In the genomic region with DNA sequence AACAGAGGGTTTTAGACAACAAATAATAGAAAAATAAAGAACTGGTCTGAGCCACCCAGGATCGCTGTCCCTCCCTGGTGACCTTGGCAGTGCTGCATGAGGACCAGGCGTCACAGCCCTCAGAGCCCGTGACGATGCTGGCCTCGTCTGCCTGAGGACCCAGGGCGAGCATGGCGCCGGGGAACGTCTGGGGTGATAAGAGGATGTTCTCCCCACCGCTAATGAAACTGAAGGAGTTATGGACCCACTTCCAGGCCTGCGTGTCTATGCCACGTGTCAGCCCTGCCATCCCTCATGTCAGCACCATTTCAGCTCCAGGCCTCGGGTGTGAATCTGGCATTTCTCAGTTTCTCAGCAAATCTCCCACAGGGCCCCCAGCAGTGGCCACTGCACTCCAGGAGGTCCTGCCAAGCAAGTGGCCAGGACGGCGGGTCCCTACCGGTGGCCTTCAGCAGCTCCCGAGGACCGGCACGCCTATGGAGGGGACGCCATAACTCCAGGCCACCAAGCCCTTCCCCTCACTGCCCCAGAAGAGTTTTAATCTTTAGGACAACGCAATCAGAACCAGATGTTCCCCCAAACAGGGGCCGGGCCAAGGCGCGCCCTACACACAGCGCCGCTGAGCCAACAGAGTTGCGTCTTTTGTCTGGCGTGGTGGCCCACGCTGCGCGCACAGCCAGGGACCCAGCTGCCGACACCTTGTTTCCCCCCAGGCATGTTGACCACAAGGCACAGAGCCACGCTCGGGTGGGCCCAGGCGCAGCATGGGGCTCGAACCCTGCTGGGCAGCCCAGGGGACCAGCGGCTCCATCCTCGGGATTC, we compare ENCODE assay signal across 19 cellular contexts.
A peak's percentile ranks its signal among the peaks of the same experiment; 100 is the strongest.
DNase-seq lines count a peak whose midpoint lies in the region; ATAC-seq and TF ChIP-seq lines count a peak whose summit lies in the region.
"Had no signal": no experiment of that assay in that cellular context is flagged by ENCODE, and none has a peak within 500 bp of the region (broad histone marks: within the 10 kb centered on the region; RNA-seq: fewer than 3 reads in every experiment).

No MANE protein-coding gene starts in this region.

- H2BK120ac ChIP-seq in mesenchymal stem cell (ENCODE audit: low read depth, low read length): no peak overlapping the region

- intact Hi-C loops in heart left ventricle (cut with DNase I) (loop anchor here in 1 of 10 donors (10.0 kb wide), 1 partner anchor 387 kb away; no protein-coding TSS in a partner anchor), psoas muscle (cut with DNase I) (no loop called here)

- no peak overlapping the region for H2AFZ ChIP-seq in mesenchymal stem cell (ENCODE audit: low read depth, low read length)

- H3K4me2 ChIP-seq in mesenchymal stem cell (ENCODE audit: low read length, poor library complexity, severe bottlenecking): no peak overlapping the region
- H3K4me2 ChIP-seq: BLaER1 had no signal

- H3K36me3 ChIP-seq in heart left ventricle (no peaks in the 10 kb centered on the region), right atrium auricular region (no peaks in the 10 kb centered on the region), adipocyte (ENCODE audit: control insufficient read depth, insufficient read depth, low read length, severe bottlenecking) (no peaks in the 10 kb centered on the region), mesenchymal stem cell (ENCODE audit: control insufficient read depth in 1 of 2, insufficient read depth in 2 of 2, low read depth in 1 of 2, low read length in 2 of 2) (peaks cover 0 to 5% of the 10 kb centered on the region in 2 experiments), suprapubic skin (no peaks in the 10 kb centered on the region), psoas muscle (ENCODE audit: insufficient read depth in 1 of 2, low read depth in 1 of 2) (no peaks in the 10 kb centered on the region)
- H3K36me3 ChIP-seq: BLaER1 had no signal

- DNase-seq in heart left ventricle: peak in 3 of 5 donors; percentile 16 to 48 (median 17)
- DNase-seq in right atrium auricular region (ENCODE audit: low spot score): no peak
- no peak for DNase-seq in adipocyte (ENCODE audit: low read depth)
- no peak for DNase-seq in mesenchymal stem cell
- DNase-seq in suprapubic skin (ENCODE audit: low spot score in 2 of 2): peak in 1 of 2 donors; percentile 78
- DNase-seq in foreskin melanocyte: no peak
- DNase-seq in psoas muscle: no peak
- DNase-seq in HT-29 (ENCODE audit: low spot score): no peak
- DNase-seq: Calu3; CD8-positive, alpha-beta T cell; EL; GOT3; NCI-H1105; NCI-H187; NCI-H2107; NCI-H510A; NCI-H748 treated with DMSO at 0.1 percent for 48 hours; SHP77 treated with DMSO at 0.1 percent for 48 hours had no signal

- H3K9ac ChIP-seq in adipocyte (ENCODE audit: low read length) (peak overlapping the region; percentile 9), mesenchymal stem cell (ENCODE audit: low read length) (peak overlapping the region; percentile 51)
- H3K9ac ChIP-seq: BLaER1 had no signal

- no peak for TF ChIP-seq POLR2A in heart left ventricle (IDR thresholded peaks at IDR 0.05)
- no peak for TF ChIP-seq POLR2A in suprapubic skin (IDR thresholded peaks at IDR 0.05)

- TF ChIP-seq CTCF in heart left ventricle (IDR thresholded peaks at IDR 0.05) (no peak), right atrium auricular region (IDR thresholded peaks at IDR 0.05) (no peak), suprapubic skin (IDR thresholded peaks at IDR 0.05) (no peak), psoas muscle (IDR thresholded peaks at IDR 0.05) (no peak)

- H3K4me1 ChIP-seq in heart left ventricle (no peaks in the 10 kb centered on the region), right atrium auricular region (peaks cover 0 to 7% of the 10 kb centered on the region in 2 donors), adipocyte (ENCODE audit: control insufficient read depth, insufficient read depth, low read length) (peaks cover 19% of the 10 kb centered on the region), mesenchymal stem cell (ENCODE audit: control insufficient read depth, insufficient read depth, low read depth, low read length) (peaks cover 8% of the 10 kb centered on the region), suprapubic skin (peaks cover 13% of the 10 kb centered on the region), psoas muscle (no peaks in the 10 kb centered on the region)

- peaks cover 0 to 45% (median 4%) of the 10 kb centered on the region in 9 donors for H3K27me3 ChIP-seq in heart left ventricle
- H3K27me3 ChIP-seq in right atrium auricular region: no peaks in the 10 kb centered on the region
- no peaks in the 10 kb centered on the region for H3K27me3 ChIP-seq in adipocyte (replicated peaks; ENCODE audit: control insufficient read depth, insufficient read depth, low read length)
- peaks cover 0 to 25% of the 10 kb centered on the region in 2 experiments for H3K27me3 ChIP-seq in mesenchymal stem cell (ENCODE audit: control insufficient read depth in 1 of 2, insufficient read depth in 1 of 2, low read length in 2 of 2)
- peaks cover 16% of the 10 kb centered on the region for H3K27me3 ChIP-seq in suprapubic skin
- H3K27me3 ChIP-seq in psoas muscle (ENCODE audit: insufficient read depth in 3 of 3, low read length in 2 of 3): peaks cover 0 to 15% (median 0%) of the 10 kb centered on the region in 3 donors
- H3K27me3 ChIP-seq: BLaER1 had no signal

- 84 to 89% (median 85%) methylated on average over 26 to 38 of the region's 38 CpGs for WGBS in heart left ventricle, 4 donors
- WGBS in mesenchymal stem cell: 91% methylated on average over 38 of the region's 38 CpGs
- 73% methylated on average over 20 of the region's 38 CpGs for WGBS in suprapubic skin
- WGBS in psoas muscle, 3 donors: 91 to 92% (median 91%) methylated on average over 38 of the region's 38 CpGs

- H4K91ac ChIP-seq in mesenchymal stem cell (ENCODE audit: low read length): no peak overlapping the region

- H2BK12ac ChIP-seq in mesenchymal stem cell (ENCODE audit: low read length in 2 of 2): no peak overlapping the region

- H4K8ac ChIP-seq in mesenchymal stem cell (ENCODE audit: low read length): no peak overlapping the region

- H3K23ac ChIP-seq in mesenchymal stem cell (ENCODE audit: low read length in 2 of 2): no peak overlapping the region

- ATAC-seq in heart left ventricle (no peak), psoas muscle (no peak)
- ATAC-seq: CD8-positive, alpha-beta T cell had no signal

- H3K9me3 ChIP-seq in heart left ventricle (no peaks in the 10 kb centered on the region), right atrium auricular region (no peaks in the 10 kb centered on the region), adipocyte (ENCODE audit: control insufficient read depth, low read length) (no peaks in the 10 kb centered on the region), mesenchymal stem cell (ENCODE audit: control insufficient read depth, low read length) (no peaks in the 10 kb centered on the region), suprapubic skin (no peaks in the 10 kb centered on the region), psoas muscle (no peaks in the 10 kb centered on the region)
- H3K9me3 ChIP-seq: BLaER1 had no signal

- H3K4ac ChIP-seq in mesenchymal stem cell (ENCODE audit: low read depth in 1 of 2, low read length in 2 of 2): no peak overlapping the region

- H3K14ac ChIP-seq in mesenchymal stem cell (ENCODE audit: low read length in 2 of 2): no peak overlapping the region

- no peak overlapping the region for H2BK15ac ChIP-seq in mesenchymal stem cell (ENCODE audit: low read depth, poor library complexity, severe bottlenecking)

- H3K4me3 ChIP-seq in heart left ventricle: no peak overlapping the region
- H3K4me3 ChIP-seq in right atrium auricular region: no peak overlapping the region
- no peak overlapping the region for H3K4me3 ChIP-seq in adipocyte (ENCODE audit: low read length)
- peak overlapping the region in 1 of 2 experiments; percentile 53 for H3K4me3 ChIP-seq in mesenchymal stem cell (ENCODE audit: insufficient read depth in 1 of 2, low read depth in 1 of 2, low read length in 2 of 2)
- no peak overlapping the region for H3K4me3 ChIP-seq in suprapubic skin
- H3K4me3 ChIP-seq in psoas muscle: no peak overlapping the region
- H3K4me3 ChIP-seq: BLaER1 had no signal

- no peak for TF ChIP-seq EP300 in suprapubic skin (IDR thresholded peaks at IDR 0.05)

- H2AK5ac ChIP-seq in mesenchymal stem cell (ENCODE audit: low read length, severe bottlenecking): no peak overlapping the region

- H2BK5ac ChIP-seq in mesenchymal stem cell (ENCODE audit: low read depth, low read length, poor library complexity, severe bottlenecking): no peak overlapping the region

- no peak overlapping the region for H3K18ac ChIP-seq in mesenchymal stem cell (ENCODE audit: low read depth in 1 of 2, low read length in 2 of 2)

- H3K27ac ChIP-seq in heart left ventricle (no peak overlapping the region), right atrium auricular region (no peak overlapping the region), mesenchymal stem cell (ENCODE audit: low read length, poor library complexity, severe bottlenecking) (no peak overlapping the region), suprapubic skin (peak overlapping the region; percentile 50), psoas muscle (no peak overlapping the region)
- H3K27ac ChIP-seq: BLaER1 had no signal

- H3K79me1 ChIP-seq in mesenchymal stem cell (replicated peaks; ENCODE audit: low read length, poor library complexity, severe bottlenecking): no peaks in the 10 kb centered on the region

Comparison
In these comparisons a context has a peak if more than half of its experiments do, and no peak if none do; other contexts are left out.
1. DNase-seq: peak in heart left ventricle (3 of 5); none in right atrium auricular region (single experiment), adipocyte (single experiment), mesenchymal stem cell (single experiment), foreskin melanocyte (single experiment), psoas muscle (0 of 2) and HT-29 (single experiment).